ENCODE assay signal across 1 cellular context in the genomic region with DNA sequence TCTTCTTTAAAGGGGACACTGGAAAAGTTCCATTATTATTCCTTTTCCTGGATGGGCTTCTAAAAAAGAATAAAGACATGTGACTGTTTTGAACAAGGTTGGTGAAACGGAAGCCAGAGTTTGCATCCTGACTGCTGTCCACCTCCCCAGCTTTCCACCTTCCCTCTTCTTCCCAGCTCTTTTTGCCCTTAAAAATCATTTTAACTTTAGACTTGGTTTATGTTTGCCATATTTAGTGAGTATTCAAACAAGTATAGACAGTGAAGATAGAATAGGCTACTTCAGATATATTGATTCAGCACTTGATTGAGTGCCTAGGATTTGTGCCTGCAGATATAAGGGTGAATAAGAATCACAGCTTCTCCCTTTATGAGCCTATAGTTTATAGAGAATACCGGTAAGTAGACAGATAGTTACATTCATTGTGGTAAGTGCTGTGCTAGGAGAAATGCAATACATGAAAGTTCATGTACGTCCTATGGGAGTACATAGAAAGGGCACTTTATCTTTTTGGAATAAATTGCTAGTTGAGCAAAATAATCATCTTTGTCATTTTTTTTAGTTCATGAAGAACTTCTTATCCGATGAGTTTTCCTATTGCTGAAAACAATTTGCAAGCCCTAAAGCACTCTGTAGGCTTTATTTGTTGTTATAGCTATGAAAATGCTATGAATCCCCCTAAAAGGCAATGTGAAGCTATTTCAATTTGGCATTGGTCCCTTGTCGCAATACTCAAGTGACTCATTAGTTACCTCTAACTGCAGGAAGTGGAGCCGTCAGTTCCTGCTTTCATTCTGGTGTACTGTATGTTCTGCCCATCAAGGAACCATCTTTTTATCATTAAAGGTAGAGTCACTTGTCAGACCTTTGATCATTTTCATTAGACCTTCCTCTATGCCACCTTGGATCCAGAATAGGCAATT.
TF ChIP-seq lines count a peak whose summit lies in the region.

No MANE protein-coding gene starts in this region.

TF ChIP-seq in GM12878, 131 proteins besides CTCF, POLR2A, EP300 and RAD21 (continued from another document and continues in another):
- TF ChIP-seq ASH2L (IDR thresholded peaks at IDR 0.05; ENCODE audit: borderline replicate concordance, low read depth) (no peak), SMAD5 (IDR thresholded peaks at IDR 0.05; ENCODE audit: low read depth) (no peak), MYB (IDR thresholded peaks at IDR 0.05; ENCODE audit: borderline replicate concordance, low read depth, low read length) (no peak), GABPA (IDR thresholded peaks at IDR 0.05; ENCODE audit: low read depth) (peak; percentile 53; the same call in 1 of the 2 replicates), MYC (IDR thresholded peaks at IDR 0.05; ENCODE audit: insufficient read depth, insufficient read length, insufficient replicate concordance, low read length, severe bottlenecking) (no peak), JUNB (IDR thresholded peaks at IDR 0.05) (peak; percentile 46), ZNF384 (IDR thresholded peaks at IDR 0.05; ENCODE audit: borderline replicate concordance, low read depth, low read length) (no peak), BCL11A (IDR thresholded peaks at IDR 0.05; ENCODE audit: low read depth, low read length) (no peak), SPI1 (IDR thresholded peaks at IDR 0.05; ENCODE audit: borderline replicate concordance, insufficient read depth, low read depth, low read length) (peak; percentile 11; the same call in 1 of the 2 replicates), MTA2 (IDR thresholded peaks at IDR 0.05; ENCODE audit: low read depth) (no peak), ETV6 (conservative IDR thresholded peaks at IDR 0.05 in 1 of 2, IDR thresholded peaks at IDR 0.05 in 1 of 2; ENCODE audit: borderline replicate concordance in 1 of 2, low read depth in 1 of 2) (peak in 1 of 2 experiments; percentile 47; a peak in 1 of 4 replicates), CEBPB (IDR thresholded peaks at IDR 0.05; ENCODE audit: borderline replicate concordance in 1 of 2, low read depth in 2 of 2, low read length in 2 of 2) (no peak), MEF2A (IDR thresholded peaks at IDR 0.05; ENCODE audit: insufficient read depth, low read depth, low read length) (no peak), POLR2AphosphoS2 (IDR thresholded peaks at IDR 0.05; ENCODE audit: low read depth, low read length) (no peak), SMARCA5 (IDR thresholded peaks at IDR 0.05) (0 out of 2 replicates have a peak, but pooled peaks have one; percentile 0), SIX5 (IDR thresholded peaks at IDR 0.05; ENCODE audit: low read depth, low read length, severe bottlenecking) (no peak), TCF7 (IDR thresholded peaks at IDR 0.05; ENCODE audit: borderline replicate concordance) (no peak)
- TF ChIP-seq, protein P1, sequence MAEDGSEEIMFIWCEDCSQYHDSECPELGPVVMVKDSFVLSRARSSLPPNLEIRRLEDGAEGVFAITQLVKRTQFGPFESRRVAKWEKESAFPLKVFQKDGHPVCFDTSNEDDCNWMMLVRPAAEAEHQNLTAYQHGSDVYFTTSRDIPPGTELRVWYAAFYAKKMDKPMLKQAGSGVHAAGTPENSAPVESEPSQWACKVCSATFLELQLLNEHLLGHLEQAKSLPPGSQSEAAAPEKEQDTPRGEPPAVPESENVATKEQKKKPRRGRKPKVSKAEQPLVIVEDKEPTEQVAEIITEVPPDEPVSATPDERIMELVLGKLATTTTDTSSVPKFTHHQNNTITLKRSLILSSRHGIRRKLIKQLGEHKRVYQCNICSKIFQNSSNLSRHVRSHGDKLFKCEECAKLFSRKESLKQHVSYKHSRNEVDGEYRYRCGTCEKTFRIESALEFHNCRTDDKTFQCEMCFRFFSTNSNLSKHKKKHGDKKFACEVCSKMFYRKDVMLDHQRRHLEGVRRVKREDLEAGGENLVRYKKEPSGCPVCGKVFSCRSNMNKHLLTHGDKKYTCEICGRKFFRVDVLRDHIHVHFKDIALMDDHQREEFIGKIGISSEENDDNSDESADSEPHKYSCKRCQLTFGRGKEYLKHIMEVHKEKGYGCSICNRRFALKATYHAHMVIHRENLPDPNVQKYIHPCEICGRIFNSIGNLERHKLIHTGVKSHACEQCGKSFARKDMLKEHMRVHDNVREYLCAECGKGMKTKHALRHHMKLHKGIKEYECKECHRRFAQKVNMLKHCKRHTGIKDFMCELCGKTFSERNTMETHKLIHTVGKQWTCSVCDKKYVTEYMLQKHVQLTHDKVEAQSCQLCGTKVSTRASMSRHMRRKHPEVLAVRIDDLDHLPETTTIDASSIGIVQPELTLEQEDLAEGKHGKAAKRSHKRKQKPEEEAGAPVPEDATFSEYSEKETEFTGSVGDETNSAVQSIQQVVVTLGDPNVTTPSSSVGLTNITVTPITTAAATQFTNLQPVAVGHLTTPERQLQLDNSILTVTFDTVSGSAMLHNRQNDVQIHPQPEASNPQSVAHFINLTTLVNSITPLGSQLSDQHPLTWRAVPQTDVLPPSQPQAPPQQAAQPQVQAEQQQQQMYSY (CRISPR knock-in tag; IDR thresholded peaks at IDR 0.05): no peak
- TF ChIP-seq, protein P2, sequence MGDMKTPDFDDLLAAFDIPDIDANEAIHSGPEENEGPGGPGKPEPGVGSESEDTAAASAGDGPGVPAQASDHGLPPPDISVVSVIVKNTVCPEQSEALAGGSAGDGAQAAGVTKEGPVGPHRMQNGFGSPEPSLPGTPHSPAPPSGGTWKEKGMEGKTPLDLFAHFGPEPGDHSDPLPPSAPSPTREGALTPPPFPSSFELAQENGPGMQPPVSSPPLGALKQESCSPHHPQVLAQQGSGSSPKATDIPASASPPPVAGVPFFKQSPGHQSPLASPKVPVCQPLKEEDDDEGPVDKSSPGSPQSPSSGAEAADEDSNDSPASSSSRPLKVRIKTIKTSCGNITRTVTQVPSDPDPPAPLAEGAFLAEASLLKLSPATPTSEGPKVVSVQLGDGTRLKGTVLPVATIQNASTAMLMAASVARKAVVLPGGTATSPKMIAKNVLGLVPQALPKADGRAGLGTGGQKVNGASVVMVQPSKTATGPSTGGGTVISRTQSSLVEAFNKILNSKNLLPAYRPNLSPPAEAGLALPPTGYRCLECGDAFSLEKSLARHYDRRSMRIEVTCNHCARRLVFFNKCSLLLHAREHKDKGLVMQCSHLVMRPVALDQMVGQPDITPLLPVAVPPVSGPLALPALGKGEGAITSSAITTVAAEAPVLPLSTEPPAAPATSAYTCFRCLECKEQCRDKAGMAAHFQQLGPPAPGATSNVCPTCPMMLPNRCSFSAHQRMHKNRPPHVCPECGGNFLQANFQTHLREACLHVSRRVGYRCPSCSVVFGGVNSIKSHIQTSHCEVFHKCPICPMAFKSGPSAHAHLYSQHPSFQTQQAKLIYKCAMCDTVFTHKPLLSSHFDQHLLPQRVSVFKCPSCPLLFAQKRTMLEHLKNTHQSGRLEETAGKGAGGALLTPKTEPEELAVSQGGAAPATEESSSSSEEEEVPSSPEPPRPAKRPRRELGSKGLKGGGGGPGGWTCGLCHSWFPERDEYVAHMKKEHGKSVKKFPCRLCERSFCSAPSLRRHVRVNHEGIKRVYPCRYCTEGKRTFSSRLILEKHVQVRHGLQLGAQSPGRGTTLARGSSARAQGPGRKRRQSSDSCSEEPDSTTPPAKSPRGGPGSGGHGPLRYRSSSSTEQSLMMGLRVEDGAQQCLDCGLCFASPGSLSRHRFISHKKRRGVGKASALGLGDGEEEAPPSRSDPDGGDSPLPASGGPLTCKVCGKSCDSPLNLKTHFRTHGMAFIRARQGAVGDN (IDR thresholded peaks at IDR 0.05): peak; percentile 25; the same call in 1 of the 2 replicates
- TF ChIP-seq, protein P3, sequence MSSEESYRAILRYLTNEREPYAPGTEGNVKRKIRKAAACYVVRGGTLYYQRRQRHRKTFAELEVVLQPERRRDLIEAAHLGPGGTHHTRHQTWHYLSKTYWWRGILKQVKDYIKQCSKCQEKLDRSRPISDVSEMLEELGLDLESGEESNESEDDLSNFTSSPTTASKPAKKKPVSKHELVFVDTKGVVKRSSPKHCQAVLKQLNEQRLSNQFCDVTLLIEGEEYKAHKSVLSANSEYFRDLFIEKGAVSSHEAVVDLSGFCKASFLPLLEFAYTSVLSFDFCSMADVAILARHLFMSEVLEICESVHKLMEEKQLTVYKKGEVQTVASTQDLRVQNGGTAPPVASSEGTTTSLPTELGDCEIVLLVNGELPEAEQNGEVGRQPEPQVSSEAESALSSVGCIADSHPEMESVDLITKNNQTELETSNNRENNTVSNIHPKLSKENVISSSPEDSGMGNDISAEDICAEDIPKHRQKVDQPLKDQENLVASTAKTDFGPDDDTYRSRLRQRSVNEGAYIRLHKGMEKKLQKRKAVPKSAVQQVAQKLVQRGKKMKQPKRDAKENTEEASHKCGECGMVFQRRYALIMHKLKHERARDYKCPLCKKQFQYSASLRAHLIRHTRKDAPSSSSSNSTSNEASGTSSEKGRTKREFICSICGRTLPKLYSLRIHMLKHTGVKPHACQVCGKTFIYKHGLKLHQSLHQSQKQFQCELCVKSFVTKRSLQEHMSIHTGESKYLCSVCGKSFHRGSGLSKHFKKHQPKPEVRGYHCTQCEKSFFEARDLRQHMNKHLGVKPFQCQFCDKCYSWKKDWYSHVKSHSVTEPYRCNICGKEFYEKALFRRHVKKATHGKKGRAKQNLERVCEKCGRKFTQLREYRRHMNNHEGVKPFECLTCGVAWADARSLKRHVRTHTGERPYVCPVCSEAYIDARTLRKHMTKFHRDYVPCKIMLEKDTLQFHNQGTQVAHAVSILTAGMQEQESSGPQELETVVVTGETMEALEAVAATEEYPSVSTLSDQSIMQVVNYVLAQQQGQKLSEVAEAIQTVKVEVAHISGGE (CRISPR knock-in tag; IDR thresholded peaks at IDR 0.05): no peak
- TF ChIP-seq, protein P4, sequence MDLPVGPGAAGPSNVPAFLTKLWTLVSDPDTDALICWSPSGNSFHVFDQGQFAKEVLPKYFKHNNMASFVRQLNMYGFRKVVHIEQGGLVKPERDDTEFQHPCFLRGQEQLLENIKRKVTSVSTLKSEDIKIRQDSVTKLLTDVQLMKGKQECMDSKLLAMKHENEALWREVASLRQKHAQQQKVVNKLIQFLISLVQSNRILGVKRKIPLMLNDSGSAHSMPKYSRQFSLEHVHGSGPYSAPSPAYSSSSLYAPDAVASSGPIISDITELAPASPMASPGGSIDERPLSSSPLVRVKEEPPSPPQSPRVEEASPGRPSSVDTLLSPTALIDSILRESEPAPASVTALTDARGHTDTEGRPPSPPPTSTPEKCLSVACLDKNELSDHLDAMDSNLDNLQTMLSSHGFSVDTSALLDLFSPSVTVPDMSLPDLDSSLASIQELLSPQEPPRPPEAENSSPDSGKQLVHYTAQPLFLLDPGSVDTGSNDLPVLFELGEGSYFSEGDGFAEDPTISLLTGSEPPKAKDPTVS (IDR thresholded peaks at IDR 0.05; ENCODE audit: low read depth, low read length): no peak
- TF ChIP-seq, protein P5, sequence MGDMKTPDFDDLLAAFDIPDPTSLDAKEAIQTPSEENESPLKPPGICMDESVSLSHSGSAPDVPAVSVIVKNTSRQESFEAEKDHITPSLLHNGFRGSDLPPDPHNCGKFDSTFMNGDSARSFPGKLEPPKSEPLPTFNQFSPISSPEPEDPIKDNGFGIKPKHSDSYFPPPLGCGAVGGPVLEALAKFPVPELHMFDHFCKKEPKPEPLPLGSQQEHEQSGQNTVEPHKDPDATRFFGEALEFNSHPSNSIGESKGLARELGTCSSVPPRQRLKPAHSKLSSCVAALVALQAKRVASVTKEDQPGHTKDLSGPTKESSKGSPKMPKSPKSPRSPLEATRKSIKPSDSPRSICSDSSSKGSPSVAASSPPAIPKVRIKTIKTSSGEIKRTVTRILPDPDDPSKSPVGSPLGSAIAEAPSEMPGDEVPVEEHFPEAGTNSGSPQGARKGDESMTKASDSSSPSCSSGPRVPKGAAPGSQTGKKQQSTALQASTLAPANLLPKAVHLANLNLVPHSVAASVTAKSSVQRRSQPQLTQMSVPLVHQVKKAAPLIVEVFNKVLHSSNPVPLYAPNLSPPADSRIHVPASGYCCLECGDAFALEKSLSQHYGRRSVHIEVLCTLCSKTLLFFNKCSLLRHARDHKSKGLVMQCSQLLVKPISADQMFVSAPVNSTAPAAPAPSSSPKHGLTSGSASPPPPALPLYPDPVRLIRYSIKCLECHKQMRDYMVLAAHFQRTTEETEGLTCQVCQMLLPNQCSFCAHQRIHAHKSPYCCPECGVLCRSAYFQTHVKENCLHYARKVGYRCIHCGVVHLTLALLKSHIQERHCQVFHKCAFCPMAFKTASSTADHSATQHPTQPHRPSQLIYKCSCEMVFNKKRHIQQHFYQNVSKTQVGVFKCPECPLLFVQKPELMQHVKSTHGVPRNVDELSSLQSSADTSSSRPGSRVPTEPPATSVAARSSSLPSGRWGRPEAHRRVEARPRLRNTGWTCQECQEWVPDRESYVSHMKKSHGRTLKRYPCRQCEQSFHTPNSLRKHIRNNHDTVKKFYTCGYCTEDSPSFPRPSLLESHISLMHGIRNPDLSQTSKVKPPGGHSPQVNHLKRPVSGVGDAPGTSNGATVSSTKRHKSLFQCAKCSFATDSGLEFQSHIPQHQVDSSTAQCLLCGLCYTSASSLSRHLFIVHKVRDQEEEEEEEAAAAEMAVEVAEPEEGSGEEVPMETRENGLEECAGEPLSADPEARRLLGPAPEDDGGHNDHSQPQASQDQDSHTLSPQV (IDR thresholded peaks at IDR 0.05): no peak
- TF ChIP-seq, protein P6, sequence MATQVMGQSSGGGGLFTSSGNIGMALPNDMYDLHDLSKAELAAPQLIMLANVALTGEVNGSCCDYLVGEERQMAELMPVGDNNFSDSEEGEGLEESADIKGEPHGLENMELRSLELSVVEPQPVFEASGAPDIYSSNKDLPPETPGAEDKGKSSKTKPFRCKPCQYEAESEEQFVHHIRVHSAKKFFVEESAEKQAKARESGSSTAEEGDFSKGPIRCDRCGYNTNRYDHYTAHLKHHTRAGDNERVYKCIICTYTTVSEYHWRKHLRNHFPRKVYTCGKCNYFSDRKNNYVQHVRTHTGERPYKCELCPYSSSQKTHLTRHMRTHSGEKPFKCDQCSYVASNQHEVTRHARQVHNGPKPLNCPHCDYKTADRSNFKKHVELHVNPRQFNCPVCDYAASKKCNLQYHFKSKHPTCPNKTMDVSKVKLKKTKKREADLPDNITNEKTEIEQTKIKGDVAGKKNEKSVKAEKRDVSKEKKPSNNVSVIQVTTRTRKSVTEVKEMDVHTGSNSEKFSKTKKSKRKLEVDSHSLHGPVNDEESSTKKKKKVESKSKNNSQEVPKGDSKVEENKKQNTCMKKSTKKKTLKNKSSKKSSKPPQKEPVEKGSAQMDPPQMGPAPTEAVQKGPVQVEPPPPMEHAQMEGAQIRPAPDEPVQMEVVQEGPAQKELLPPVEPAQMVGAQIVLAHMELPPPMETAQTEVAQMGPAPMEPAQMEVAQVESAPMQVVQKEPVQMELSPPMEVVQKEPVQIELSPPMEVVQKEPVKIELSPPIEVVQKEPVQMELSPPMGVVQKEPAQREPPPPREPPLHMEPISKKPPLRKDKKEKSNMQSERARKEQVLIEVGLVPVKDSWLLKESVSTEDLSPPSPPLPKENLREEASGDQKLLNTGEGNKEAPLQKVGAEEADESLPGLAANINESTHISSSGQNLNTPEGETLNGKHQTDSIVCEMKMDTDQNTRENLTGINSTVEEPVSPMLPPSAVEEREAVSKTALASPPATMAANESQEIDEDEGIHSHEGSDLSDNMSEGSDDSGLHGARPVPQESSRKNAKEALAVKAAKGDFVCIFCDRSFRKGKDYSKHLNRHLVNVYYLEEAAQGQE (IDR thresholded peaks at IDR 0.05; ENCODE audit: low read depth, low read length): no peak
